Comparison of ENCODE assay signal across 9 cellular contexts in the genomic region with DNA sequence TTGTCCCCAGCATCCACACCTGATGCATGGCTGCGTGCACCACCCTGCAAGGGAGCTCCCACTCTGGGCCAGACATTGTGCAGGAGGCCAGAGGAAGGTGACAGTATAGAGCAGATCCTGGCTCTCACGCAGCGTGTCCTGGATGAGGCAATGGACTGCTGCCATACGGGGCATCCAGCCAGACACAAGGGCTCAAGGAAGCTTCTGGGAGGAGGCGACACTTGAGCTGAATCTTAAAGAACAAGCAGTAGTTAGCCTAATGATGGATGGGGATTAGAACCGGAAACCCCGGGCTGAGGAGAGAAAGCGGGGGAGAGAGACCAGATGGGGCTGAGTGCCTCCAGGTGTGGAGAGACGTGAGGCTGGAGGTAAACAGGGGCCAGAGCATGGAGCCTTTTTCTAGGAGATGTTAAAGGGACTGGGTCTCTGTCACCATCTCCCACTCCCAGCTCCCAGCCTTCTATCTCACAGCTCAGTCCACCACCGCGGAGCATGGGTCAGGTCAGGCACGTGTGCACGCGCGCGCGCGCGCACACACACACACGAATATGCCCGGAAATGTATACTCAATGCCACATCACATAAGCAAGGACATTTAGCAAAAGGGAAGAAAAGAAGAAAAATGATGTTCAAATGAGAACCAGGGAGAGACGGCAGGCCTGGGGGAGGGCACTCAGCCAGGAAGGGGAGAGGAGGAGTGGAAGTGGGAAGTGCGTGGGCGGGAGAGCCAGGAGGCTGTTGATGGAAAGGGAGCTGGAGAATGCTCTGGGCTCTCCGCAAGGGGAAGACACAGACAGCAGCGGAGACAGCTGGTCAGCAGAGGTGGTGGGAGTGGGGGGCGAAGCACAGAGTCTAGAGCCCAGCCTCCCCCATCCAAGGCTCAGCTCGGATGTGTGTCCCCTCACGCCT. TPM values are rescaled to one million over a fixed set of nuclear protein-coding genes. Genes with fewer than 3 reads are reported as not detected.
DNase-seq lines count a peak whose midpoint lies in the region; ATAC-seq and TF ChIP-seq lines count a peak whose summit lies in the region.
"Had no signal": no experiment of that assay in that cellular context is flagged by ENCODE, and none has a peak within 500 bp of the region (broad histone marks: within the 10 kb centered on the region; RNA-seq: fewer than 3 reads in every experiment).

No MANE protein-coding gene starts in this region.

- H3K9ac ChIP-seq in neural progenitor cell: no peak overlapping the region

- DNase-seq in Ammon's horn (ENCODE audit: low spot score) (peak; percentile 17), fibroblast of peridontal ligament (ENCODE audit: extremely low read depth) (peak; percentile 8), neural progenitor cell (ENCODE audit: low spot score) (no peak), NCI-H1436 treated with DMSO at 0.1 percent for 48 hours (lab: John Stamatoyannopoulos, UW) (no peak), NOMO-1 (lab: John Stamatoyannopoulos, UW; ENCODE audit: unreplicated experiment in 2 of 2) (no peak)
- DNase-seq: NCI-H774 had no signal

- H3K27ac Mint-ChIP-seq in neural progenitor cell: peak overlapping the region; percentile 86

- no peaks in the 10 kb centered on the region for H3K9me3 ChIP-seq in neural progenitor cell (ENCODE audit: low read depth)

- no peaks in the 10 kb centered on the region for H3K36me3 Mint-ChIP-seq in neural progenitor cell

- H3K4me1 ChIP-seq in neural progenitor cell: peaks cover 12% of the 10 kb centered on the region

- H3K27me3 Mint-ChIP-seq in neural progenitor cell (ENCODE audit: insufficient read depth, low read depth): peaks cover 18% of the 10 kb centered on the region

- no peaks in the 10 kb centered on the region for H3K79me2 ChIP-seq in neural progenitor cell (ENCODE audit: low read depth)

- H3K4me1 Mint-ChIP-seq in neural progenitor cell: peaks cover 33% of the 10 kb centered on the region

- H3K4me2 ChIP-seq in neural progenitor cell: no peak overlapping the region

- no peak overlapping the region for H3K4me3 ChIP-seq in neural progenitor cell

- H2AFZ ChIP-seq in neural progenitor cell (replicated peaks): peak overlapping the region; percentile 17

- TF ChIP-seq CTCF in neural progenitor cell (IDR thresholded peaks at IDR 0.05): no peak

- H3K4me3 Mint-ChIP-seq in neural progenitor cell: no peak overlapping the region

- no peaks in the 10 kb centered on the region for H3K27me3 ChIP-seq in neural progenitor cell

- H3K27ac ChIP-seq in neural progenitor cell: no peak overlapping the region

- no peaks in the 10 kb centered on the region for H3F3A ChIP-seq in neural progenitor cell (ENCODE audit: low read depth)

- H3K36me3 ChIP-seq in neural progenitor cell: no peaks in the 10 kb centered on the region

- H3K9me3 Mint-ChIP-seq in neural progenitor cell: peaks cover 2% of the 10 kb centered on the region

- no peaks in the 10 kb centered on the region for H4K20me1 ChIP-seq in neural progenitor cell (ENCODE audit: low read depth)

- ATAC-seq in HG03159 (IDR thresholded peaks at IDR 0.05; ENCODE audit: unreplicated experiment) (no peak), GM18868 (IDR thresholded peaks at IDR 0.05; ENCODE audit: unreplicated experiment) (no peak)

TF ChIP-seq in PFSK-1, 5 proteins besides CTCF, POLR2A, EP300 and RAD21:
- TF ChIP-seq POLR2AphosphoS5 (IDR thresholded peaks at IDR 0.05; ENCODE audit: low read depth, low read length) (no peak), REST (IDR thresholded peaks at IDR 0.05; ENCODE audit: insufficient read depth in 1 of 2, low read depth in 2 of 2, low read length in 2 of 2) (no peak), FOXP2 (optimal IDR thresholded peaks at IDR 0.05; ENCODE audit: borderline replicate concordance, extremely low read depth, extremely low read length, insufficient read depth) (peak; percentile 71), TAF1 (IDR thresholded peaks at IDR 0.05; ENCODE audit: borderline replicate concordance, insufficient read depth, low read length) (no peak)
TF ChIP-seq in PFSK-1: peak in this region for 1.

RNA-seq across cellular contexts. Expression of gene CCDC42, which starts 46.2 kb away (rescaled TPM):
- polyA plus RNA-seq in PFSK-1 (2012; ENCODE audit: insufficient read length, low read depth): not detected
- not detected in 2 replicates for total RNA-seq in neural progenitor cell (ENCODE audit: low replicate concordance)

RNA-seq across cellular contexts. Expression of gene SPDYE4, which starts 60.0 kb away (rescaled TPM):
- polyA plus RNA-seq in PFSK-1 (2012; ENCODE audit: insufficient read length, low read depth): not detected
- total RNA-seq in neural progenitor cell (ENCODE audit: low replicate concordance): not detected in 2 replicates

Comparison
In these comparisons a context has a peak if more than half of its experiments do, and no peak if none do; other contexts are left out.
1. DNase-seq: peak in Ammon's horn (single experiment) and fibroblast of peridontal ligament (single experiment); none in neural progenitor cell (single experiment), NCI-H1436 treated with DMSO at 0.1 percent for 48 hours (single experiment) and NOMO-1 (0 of 2).